ENCODE assay signal across 1 cellular context in the genomic region with DNA sequence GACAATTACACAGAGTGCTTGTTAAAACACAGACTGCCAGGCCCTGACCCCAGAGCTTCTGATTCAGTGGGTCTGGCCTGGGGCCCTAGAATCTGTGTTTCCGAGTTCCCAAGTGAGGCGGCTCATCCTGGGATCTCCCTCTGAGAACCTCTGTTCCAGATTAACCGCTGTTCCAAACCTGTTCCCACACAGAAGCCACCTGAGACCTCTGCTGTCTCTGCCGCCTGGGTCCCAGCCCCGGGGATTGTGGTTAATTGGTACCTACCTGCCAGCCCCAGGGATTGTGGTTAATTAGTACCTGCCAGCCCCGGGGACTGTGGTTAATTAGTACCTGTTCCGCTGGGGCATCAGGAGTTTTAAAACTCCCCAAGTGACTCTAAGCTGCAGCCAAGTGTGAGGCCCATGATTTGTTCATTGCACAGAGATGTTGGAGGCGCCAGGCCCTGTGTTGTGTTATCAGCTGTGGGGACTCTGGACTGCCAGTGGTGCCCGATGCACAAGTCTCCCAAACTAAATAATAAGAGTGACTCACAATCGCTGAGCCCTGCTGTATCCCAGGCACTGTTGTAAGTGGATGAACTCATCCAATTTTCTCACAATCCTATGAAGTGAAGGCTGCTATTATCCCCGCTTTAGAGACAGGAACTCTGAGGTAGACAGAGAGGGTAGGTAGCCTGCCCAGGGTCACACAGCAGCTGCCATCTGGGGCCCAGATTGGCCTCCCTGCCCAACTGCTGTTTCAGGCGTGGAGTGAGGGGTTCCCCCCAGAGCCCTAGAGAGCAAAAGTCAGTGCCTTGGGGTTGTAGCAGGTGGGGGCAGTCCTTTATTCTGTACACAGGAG.
TF ChIP-seq lines count a peak whose summit lies in the region.

No MANE protein-coding gene starts in this region.

TF ChIP-seq in GM12878, 131 proteins besides CTCF, POLR2A, EP300 and RAD21 (continued from another document and continues in another):
- peak; percentile 96 for TF ChIP-seq IKZF1 (conservative IDR thresholded peaks at IDR 0.05)
- TF ChIP-seq SIX5 (IDR thresholded peaks at IDR 0.05; ENCODE audit: low read depth, low read length, severe bottlenecking) = no peak
- TF ChIP-seq RB1 (IDR thresholded peaks at IDR 0.05; ENCODE audit: borderline replicate concordance) = no peak
- no peak for TF ChIP-seq ZNF622 (IDR thresholded peaks at IDR 0.05)
- TF ChIP-seq, protein P1, sequence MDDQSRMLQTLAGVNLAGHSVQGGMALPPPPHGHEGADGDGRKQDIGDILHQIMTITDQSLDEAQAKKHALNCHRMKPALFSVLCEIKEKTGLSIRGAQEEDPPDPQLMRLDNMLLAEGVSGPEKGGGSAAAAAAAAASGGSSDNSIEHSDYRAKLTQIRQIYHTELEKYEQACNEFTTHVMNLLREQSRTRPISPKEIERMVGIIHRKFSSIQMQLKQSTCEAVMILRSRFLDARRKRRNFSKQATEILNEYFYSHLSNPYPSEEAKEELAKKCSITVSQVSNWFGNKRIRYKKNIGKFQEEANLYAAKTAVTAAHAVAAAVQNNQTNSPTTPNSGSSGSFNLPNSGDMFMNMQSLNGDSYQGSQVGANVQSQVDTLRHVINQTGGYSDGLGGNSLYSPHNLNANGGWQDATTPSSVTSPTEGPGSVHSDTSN (IDR thresholded peaks at IDR 0.05; ENCODE audit: insufficient replicate concordance, low read depth, low read length) = no peak
- peak; percentile 95 for TF ChIP-seq SMARCA5 (IDR thresholded peaks at IDR 0.05)
- TF ChIP-seq, protein P2, sequence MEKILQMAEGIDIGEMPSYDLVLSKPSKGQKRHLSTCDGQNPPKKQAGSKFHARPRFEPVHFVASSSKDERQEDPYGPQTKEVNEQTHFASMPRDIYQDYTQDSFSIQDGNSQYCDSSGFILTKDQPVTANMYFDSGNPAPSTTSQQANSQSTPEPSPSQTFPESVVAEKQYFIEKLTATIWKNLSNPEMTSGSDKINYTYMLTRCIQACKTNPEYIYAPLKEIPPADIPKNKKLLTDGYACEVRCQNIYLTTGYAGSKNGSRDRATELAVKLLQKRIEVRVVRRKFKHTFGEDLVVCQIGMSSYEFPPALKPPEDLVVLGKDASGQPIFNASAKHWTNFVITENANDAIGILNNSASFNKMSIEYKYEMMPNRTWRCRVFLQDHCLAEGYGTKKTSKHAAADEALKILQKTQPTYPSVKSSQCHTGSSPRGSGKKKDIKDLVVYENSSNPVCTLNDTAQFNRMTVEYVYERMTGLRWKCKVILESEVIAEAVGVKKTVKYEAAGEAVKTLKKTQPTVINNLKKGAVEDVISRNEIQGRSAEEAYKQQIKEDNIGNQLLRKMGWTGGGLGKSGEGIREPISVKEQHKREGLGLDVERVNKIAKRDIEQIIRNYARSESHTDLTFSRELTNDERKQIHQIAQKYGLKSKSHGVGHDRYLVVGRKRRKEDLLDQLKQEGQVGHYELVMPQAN (conservative IDR thresholded peaks at IDR 0.05) = no peak
- peak; percentile 48; the same call in 1 of the 3 replicates for TF ChIP-seq POU2F2 (IDR thresholded peaks at IDR 0.05; ENCODE audit: borderline replicate concordance, low read depth, low read length)
- TF ChIP-seq, protein P3, sequence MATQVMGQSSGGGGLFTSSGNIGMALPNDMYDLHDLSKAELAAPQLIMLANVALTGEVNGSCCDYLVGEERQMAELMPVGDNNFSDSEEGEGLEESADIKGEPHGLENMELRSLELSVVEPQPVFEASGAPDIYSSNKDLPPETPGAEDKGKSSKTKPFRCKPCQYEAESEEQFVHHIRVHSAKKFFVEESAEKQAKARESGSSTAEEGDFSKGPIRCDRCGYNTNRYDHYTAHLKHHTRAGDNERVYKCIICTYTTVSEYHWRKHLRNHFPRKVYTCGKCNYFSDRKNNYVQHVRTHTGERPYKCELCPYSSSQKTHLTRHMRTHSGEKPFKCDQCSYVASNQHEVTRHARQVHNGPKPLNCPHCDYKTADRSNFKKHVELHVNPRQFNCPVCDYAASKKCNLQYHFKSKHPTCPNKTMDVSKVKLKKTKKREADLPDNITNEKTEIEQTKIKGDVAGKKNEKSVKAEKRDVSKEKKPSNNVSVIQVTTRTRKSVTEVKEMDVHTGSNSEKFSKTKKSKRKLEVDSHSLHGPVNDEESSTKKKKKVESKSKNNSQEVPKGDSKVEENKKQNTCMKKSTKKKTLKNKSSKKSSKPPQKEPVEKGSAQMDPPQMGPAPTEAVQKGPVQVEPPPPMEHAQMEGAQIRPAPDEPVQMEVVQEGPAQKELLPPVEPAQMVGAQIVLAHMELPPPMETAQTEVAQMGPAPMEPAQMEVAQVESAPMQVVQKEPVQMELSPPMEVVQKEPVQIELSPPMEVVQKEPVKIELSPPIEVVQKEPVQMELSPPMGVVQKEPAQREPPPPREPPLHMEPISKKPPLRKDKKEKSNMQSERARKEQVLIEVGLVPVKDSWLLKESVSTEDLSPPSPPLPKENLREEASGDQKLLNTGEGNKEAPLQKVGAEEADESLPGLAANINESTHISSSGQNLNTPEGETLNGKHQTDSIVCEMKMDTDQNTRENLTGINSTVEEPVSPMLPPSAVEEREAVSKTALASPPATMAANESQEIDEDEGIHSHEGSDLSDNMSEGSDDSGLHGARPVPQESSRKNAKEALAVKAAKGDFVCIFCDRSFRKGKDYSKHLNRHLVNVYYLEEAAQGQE (IDR thresholded peaks at IDR 0.05; ENCODE audit: low read depth, low read length) = no peak
- TF ChIP-seq RFX5 (IDR thresholded peaks at IDR 0.05; ENCODE audit: low read depth, low read length) = no peak
- no peak for TF ChIP-seq MXI1 (IDR thresholded peaks at IDR 0.05; ENCODE audit: low read depth, low read length)
- no peak for TF ChIP-seq MYB (IDR thresholded peaks at IDR 0.05; ENCODE audit: borderline replicate concordance, low read depth, low read length)
- no peak for TF ChIP-seq KDM1A (IDR thresholded peaks at IDR 0.05; ENCODE audit: borderline replicate concordance)
- no peak for TF ChIP-seq ETV6 (conservative IDR thresholded peaks at IDR 0.05 in 1 of 2, IDR thresholded peaks at IDR 0.05 in 1 of 2; ENCODE audit: borderline replicate concordance in 1 of 2, low read depth in 1 of 2)
- no peak for TF ChIP-seq HDAC2 (IDR thresholded peaks at IDR 0.05)
- TF ChIP-seq, protein P4, sequence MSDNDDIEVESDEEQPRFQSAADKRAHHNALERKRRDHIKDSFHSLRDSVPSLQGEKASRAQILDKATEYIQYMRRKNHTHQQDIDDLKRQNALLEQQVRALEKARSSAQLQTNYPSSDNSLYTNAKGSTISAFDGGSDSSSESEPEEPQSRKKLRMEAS (IDR thresholded peaks at IDR 0.05; ENCODE audit: low read depth, low read length) = no peak
- TF ChIP-seq MEF2A (IDR thresholded peaks at IDR 0.05; ENCODE audit: insufficient read depth, low read depth, low read length) = no peak
- TF ChIP-seq, protein P5, sequence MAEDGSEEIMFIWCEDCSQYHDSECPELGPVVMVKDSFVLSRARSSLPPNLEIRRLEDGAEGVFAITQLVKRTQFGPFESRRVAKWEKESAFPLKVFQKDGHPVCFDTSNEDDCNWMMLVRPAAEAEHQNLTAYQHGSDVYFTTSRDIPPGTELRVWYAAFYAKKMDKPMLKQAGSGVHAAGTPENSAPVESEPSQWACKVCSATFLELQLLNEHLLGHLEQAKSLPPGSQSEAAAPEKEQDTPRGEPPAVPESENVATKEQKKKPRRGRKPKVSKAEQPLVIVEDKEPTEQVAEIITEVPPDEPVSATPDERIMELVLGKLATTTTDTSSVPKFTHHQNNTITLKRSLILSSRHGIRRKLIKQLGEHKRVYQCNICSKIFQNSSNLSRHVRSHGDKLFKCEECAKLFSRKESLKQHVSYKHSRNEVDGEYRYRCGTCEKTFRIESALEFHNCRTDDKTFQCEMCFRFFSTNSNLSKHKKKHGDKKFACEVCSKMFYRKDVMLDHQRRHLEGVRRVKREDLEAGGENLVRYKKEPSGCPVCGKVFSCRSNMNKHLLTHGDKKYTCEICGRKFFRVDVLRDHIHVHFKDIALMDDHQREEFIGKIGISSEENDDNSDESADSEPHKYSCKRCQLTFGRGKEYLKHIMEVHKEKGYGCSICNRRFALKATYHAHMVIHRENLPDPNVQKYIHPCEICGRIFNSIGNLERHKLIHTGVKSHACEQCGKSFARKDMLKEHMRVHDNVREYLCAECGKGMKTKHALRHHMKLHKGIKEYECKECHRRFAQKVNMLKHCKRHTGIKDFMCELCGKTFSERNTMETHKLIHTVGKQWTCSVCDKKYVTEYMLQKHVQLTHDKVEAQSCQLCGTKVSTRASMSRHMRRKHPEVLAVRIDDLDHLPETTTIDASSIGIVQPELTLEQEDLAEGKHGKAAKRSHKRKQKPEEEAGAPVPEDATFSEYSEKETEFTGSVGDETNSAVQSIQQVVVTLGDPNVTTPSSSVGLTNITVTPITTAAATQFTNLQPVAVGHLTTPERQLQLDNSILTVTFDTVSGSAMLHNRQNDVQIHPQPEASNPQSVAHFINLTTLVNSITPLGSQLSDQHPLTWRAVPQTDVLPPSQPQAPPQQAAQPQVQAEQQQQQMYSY (CRISPR knock-in tag; IDR thresholded peaks at IDR 0.05) = no peak
- peak; percentile 100 for TF ChIP-seq MTA2 (IDR thresholded peaks at IDR 0.05; ENCODE audit: low read depth)
- TF ChIP-seq, protein P6, sequence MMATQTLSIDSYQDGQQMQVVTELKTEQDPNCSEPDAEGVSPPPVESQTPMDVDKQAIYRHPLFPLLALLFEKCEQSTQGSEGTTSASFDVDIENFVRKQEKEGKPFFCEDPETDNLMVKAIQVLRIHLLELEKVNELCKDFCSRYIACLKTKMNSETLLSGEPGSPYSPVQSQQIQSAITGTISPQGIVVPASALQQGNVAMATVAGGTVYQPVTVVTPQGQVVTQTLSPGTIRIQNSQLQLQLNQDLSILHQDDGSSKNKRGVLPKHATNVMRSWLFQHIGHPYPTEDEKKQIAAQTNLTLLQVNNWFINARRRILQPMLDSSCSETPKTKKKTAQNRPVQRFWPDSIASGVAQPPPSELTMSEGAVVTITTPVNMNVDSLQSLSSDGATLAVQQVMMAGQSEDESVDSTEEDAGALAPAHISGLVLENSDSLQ (IDR thresholded peaks at IDR 0.05) = no peak
- TF ChIP-seq BRCA1 (IDR thresholded peaks at IDR 0.05; ENCODE audit: low read depth, low read length) = no peak
- peak; percentile 92 for TF ChIP-seq NR2F1 (conservative IDR thresholded peaks at IDR 0.05)
- TF ChIP-seq, protein P7, sequence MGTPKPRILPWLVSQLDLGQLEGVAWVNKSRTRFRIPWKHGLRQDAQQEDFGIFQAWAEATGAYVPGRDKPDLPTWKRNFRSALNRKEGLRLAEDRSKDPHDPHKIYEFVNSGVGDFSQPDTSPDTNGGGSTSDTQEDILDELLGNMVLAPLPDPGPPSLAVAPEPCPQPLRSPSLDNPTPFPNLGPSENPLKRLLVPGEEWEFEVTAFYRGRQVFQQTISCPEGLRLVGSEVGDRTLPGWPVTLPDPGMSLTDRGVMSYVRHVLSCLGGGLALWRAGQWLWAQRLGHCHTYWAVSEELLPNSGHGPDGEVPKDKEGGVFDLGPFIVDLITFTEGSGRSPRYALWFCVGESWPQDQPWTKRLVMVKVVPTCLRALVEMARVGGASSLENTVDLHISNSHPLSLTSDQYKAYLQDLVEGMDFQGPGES (IDR thresholded peaks at IDR 0.05) = no peak
- peak; percentile 71 for TF ChIP-seq ATF7 (IDR thresholded peaks at IDR 0.05; ENCODE audit: low read depth)
- no peak for TF ChIP-seq PML (IDR thresholded peaks at IDR 0.05; ENCODE audit: low read length)
- TF ChIP-seq TCF3 (IDR thresholded peaks at IDR 0.05; ENCODE audit: borderline replicate concordance, insufficient read depth, low read depth, low read length) = 0 out of 2 replicates have a peak, but pooled peaks have one; percentile 17
- peak; percentile 34; the same call in 1 of the 2 replicates for TF ChIP-seq NR2C1 (IDR thresholded peaks at IDR 0.05)
- no peak for TF ChIP-seq YY1 (IDR thresholded peaks at IDR 0.05; ENCODE audit: low read depth, low read length)
- 0 out of 2 replicates have a peak, but pooled peaks have one; percentile 37 for TF ChIP-seq ZNF24 (IDR thresholded peaks at IDR 0.05)
- TF ChIP-seq, protein P8, sequence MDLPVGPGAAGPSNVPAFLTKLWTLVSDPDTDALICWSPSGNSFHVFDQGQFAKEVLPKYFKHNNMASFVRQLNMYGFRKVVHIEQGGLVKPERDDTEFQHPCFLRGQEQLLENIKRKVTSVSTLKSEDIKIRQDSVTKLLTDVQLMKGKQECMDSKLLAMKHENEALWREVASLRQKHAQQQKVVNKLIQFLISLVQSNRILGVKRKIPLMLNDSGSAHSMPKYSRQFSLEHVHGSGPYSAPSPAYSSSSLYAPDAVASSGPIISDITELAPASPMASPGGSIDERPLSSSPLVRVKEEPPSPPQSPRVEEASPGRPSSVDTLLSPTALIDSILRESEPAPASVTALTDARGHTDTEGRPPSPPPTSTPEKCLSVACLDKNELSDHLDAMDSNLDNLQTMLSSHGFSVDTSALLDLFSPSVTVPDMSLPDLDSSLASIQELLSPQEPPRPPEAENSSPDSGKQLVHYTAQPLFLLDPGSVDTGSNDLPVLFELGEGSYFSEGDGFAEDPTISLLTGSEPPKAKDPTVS (IDR thresholded peaks at IDR 0.05; ENCODE audit: low read depth, low read length) = no peak
- TF ChIP-seq, protein P9, sequence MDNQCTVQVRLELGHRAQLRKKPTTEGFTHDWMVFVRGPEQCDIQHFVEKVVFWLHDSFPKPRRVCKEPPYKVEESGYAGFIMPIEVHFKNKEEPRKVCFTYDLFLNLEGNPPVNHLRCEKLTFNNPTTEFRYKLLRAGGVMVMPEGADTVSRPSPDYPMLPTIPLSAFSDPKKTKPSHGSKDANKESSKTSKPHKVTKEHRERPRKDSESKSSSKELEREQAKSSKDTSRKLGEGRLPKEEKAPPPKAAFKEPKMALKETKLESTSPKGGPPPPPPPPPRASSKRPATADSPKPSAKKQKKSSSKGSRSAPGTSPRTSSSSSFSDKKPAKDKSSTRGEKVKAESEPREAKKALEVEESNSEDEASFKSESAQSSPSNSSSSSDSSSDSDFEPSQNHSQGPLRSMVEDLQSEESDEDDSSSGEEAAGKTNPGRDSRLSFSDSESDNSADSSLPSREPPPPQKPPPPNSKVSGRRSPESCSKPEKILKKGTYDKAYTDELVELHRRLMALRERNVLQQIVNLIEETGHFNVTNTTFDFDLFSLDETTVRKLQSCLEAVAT (IDR thresholded peaks at IDR 0.05) = peak; percentile 97
- TF ChIP-seq MTA3 (IDR thresholded peaks at IDR 0.05; ENCODE audit: borderline replicate concordance, low read length) = no peak
- peak; percentile 97 to 98 for TF ChIP-seq IKZF2 (IDR thresholded peaks at IDR 0.05)
